23 cellular contexts compared by ENCODE assay signal in the genomic region with DNA sequence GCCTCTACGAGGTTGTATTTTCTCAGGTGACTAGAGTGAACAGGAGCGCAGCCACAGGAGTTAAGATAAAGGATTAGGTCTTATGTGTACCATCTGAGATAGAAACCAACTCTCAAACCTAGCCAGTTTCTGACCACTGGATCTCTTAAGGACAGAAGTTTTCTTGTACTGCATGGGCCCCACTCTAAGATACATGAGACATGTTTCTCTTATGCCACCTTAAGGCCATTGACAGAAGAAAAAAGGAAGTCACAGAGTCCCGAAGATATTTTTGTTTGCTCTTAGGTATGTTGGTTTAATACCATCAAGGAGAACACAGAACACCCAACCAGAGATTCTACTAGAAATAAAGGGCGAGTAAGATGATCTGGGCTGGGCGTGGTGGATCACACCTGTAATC.
DNase-seq lines count a peak whose midpoint lies in the region; ATAC-seq and TF ChIP-seq lines count a peak whose summit lies in the region.
"Had no signal": no experiment of that assay in that cellular context is flagged by ENCODE, and none has a peak within 500 bp of the region (broad histone marks: within the 10 kb centered on the region; RNA-seq: fewer than 3 reads in every experiment).

No MANE protein-coding gene starts in this region.

- H3K4me3 ChIP-seq in DOHH2 (ENCODE audit: low read length) (0 out of 2 replicates have a peak overlapping the region, but pooled peaks have one; percentile 11), HEK293 (ENCODE audit: low read depth, low read length) (no peak overlapping the region), OCI-LY3 (ENCODE audit: low read length) (no peak overlapping the region)
- H3K4me3 ChIP-seq: mucosa of descending colon had no signal

- peaks cover 8% of the 10 kb centered on the region for H3K36me3 Mint-ChIP-seq in memory B cell
- no peaks in the 10 kb centered on the region for H3K36me3 Mint-ChIP-seq in activated naive CD4-positive, alpha-beta T cell treated with anti-CD3 and anti-CD28 coated beads, Interleukin-2, amount 10 ng/mL, durations not matched to agents 7 days and 5 days

- CTCF ChIA-PET in HEK293 (lab: Yijun Ruan, JAX): no interaction called here
- CTCF ChIA-PET in activated naive CD4-positive, alpha-beta T cell treated with anti-CD3 and anti-CD28 coated beads, Interleukin-2, amount 10 ng/mL, durations not matched to agents 7 days and 5 days (lab: Charles Lee): interaction anchor here (1.2 kb wide), 1 partner anchor 206 kb away, joined by 3 read pairs; no protein-coding TSS in a partner anchor

- H3K4me3 Mint-ChIP-seq in memory B cell: no peak overlapping the region
- no peak overlapping the region for H3K4me3 Mint-ChIP-seq in activated naive CD4-positive, alpha-beta T cell treated with anti-CD3 and anti-CD28 coated beads, Interleukin-2, amount 10 ng/mL, durations not matched to agents 7 days and 5 days
- H3K4me3 Mint-ChIP-seq: neural crest cell had no signal

- no peak overlapping the region for H3K9ac ChIP-seq in OCI-LY3 (ENCODE audit: low read length)

- no peaks in the 10 kb centered on the region for H3K9me2 ChIP-seq in DOHH2 (replicated peaks; ENCODE audit: control insufficient read depth, low read length)

- TF ChIP-seq CTCF in DOHH2 (IDR thresholded peaks at IDR 0.05; ENCODE audit: low read depth, low read length, poor library complexity, severe bottlenecking) (peak; percentile 57), HEK293 (tag by site-specific recombination; IDR thresholded peaks at IDR 0.05) (no peak), OCI-LY3 (IDR thresholded peaks at IDR 0.05; ENCODE audit: low read depth, low read length) (peak; percentile 53)

- H3K27ac ChIP-seq in DOHH2 (ENCODE audit: low read depth, low read length) (peak overlapping the region; percentile 30; the same call in 1 of the 2 replicates), HEK293 (ENCODE audit: extremely low read depth, low read depth, low read length) (no peak overlapping the region), OCI-LY3 (ENCODE audit: low read length) (no peak overlapping the region)
- H3K27ac ChIP-seq: C4-2B, foreskin keratinocyte, VCaP had no signal

- POLR2A ChIA-PET in HEK293 (lab: Yijun Ruan, JAX): no interaction called here

- H3K9me3 ChIP-seq in DOHH2 (ENCODE audit: control insufficient read depth, insufficient read depth, low read length): no peaks in the 10 kb centered on the region
- no peaks in the 10 kb centered on the region for H3K9me3 ChIP-seq in HEK293 (ENCODE audit: control insufficient read depth, insufficient read depth, low read depth, low read length)
- no peaks in the 10 kb centered on the region for H3K9me3 ChIP-seq in OCI-LY3 (ENCODE audit: insufficient read depth, low read length)
- H3K9me3 ChIP-seq: mucosa of descending colon had no signal

- no peaks in the 10 kb centered on the region for H3K79me2 ChIP-seq in DOHH2 (ENCODE audit: control insufficient read depth, low read length)
- H3K79me2 ChIP-seq in OCI-LY3 (ENCODE audit: low read length): no peaks in the 10 kb centered on the region

- H3F3A ChIP-seq in DOHH2 (ENCODE audit: control insufficient read depth, insufficient read depth): peaks cover 11% of the 10 kb centered on the region; the same call in 1 of the 2 replicates

- ATAC-seq in memory B cell (ENCODE audit: low read depth) (peak; percentile 36), GM21717 (IDR thresholded peaks at IDR 0.05; ENCODE audit: unreplicated experiment) (no peak)
- ATAC-seq: foreskin keratinocyte, HepG2, mucosa of descending colon, Right ventricle myocardium inferior had no signal

- DNase-seq in memory B cell (ENCODE audit: low spot score in 2 of 2) (no peak), SW 1271 (lab: John Stamatoyannopoulos, UW) (no peak), DMS153 treated with DMSO at 0.1 percent for 48 hours (lab: John Stamatoyannopoulos, UW; ENCODE audit: unreplicated experiment) (no peak)
- no peak for DNase-seq in activated naive CD4-positive, alpha-beta T cell treated with anti-CD3 and anti-CD28 coated beads, Interleukin-2, amount 10 ng/mL, durations not matched to agents 7 days and 5 days
- DNase-seq: activated CD4-positive, alpha-beta T cell treated with anti-CD3 and anti-CD28 coated beads, Interleukin-2, amount 50 U/mL, for 1 hour; activated CD8-positive, alpha-beta memory T cell treated with anti-CD3 and anti-CD28 coated beads, Interleukin-2, amount 50 U/mL, for 48 hours; effector CD4-positive, alpha-beta T cell; foreskin keratinocyte; hippocampal formation; mucosa of descending colon; NCI-H146; NCI-H524 treated with DMSO at 0.1 percent for 48 hours; substantia nigra had no signal

- no peaks in the 10 kb centered on the region for H3K36me3 ChIP-seq in DOHH2 (ENCODE audit: control insufficient read depth, low read length)
- H3K36me3 ChIP-seq in HEK293 (ENCODE audit: control insufficient read depth in 2 of 2, insufficient read depth in 1 of 2, low read length in 2 of 2): no peaks in the 10 kb centered on the region
- no peaks in the 10 kb centered on the region for H3K36me3 ChIP-seq in OCI-LY3 (replicated peaks; ENCODE audit: low read depth, low read length)

- no peaks in the 10 kb centered on the region for H4K20me1 ChIP-seq in DOHH2 (ENCODE audit: control insufficient read depth, insufficient read depth, low read depth, low read length)
- H4K20me1 ChIP-seq in OCI-LY3 (ENCODE audit: insufficient read depth, low read length): no peaks in the 10 kb centered on the region

- H3K27ac Mint-ChIP-seq in memory B cell: peak overlapping the region; percentile 92
- no peak overlapping the region for H3K27ac Mint-ChIP-seq in activated naive CD4-positive, alpha-beta T cell treated with anti-CD3 and anti-CD28 coated beads, Interleukin-2, amount 10 ng/mL, durations not matched to agents 7 days and 5 days
- H3K27ac Mint-ChIP-seq: progenitor cell of endocrine pancreas had no signal

- H3K4me2 ChIP-seq in DOHH2 (ENCODE audit: low read length) (peak overlapping the region; percentile 46), OCI-LY3 (ENCODE audit: low read length) (no peak overlapping the region)

- H3K4me1 ChIP-seq in DOHH2 (ENCODE audit: control insufficient read depth, low read length) (peaks cover 35% of the 10 kb centered on the region), HEK293 (ENCODE audit: control insufficient read depth, insufficient read depth, low read length) (peaks cover 4% of the 10 kb centered on the region), OCI-LY3 (ENCODE audit: low read length) (0 out of 2 replicates have a peak, but pooled peaks cover 4% of the 10 kb centered on the region)

- peaks cover 26% of the 10 kb centered on the region for H3K4me1 Mint-ChIP-seq in memory B cell
- peaks cover 21% of the 10 kb centered on the region for H3K4me1 Mint-ChIP-seq in activated naive CD4-positive, alpha-beta T cell treated with anti-CD3 and anti-CD28 coated beads, Interleukin-2, amount 10 ng/mL, durations not matched to agents 7 days and 5 days

- peaks cover 4% of the 10 kb centered on the region for H3K9me3 Mint-ChIP-seq in memory B cell
- H3K9me3 Mint-ChIP-seq in activated naive CD4-positive, alpha-beta T cell treated with anti-CD3 and anti-CD28 coated beads, Interleukin-2, amount 10 ng/mL, durations not matched to agents 7 days and 5 days: peaks cover 2% of the 10 kb centered on the region

- H3K27me3 Mint-ChIP-seq in memory B cell: peaks cover 7% of the 10 kb centered on the region
- peaks cover 19% of the 10 kb centered on the region for H3K27me3 Mint-ChIP-seq in activated naive CD4-positive, alpha-beta T cell treated with anti-CD3 and anti-CD28 coated beads, Interleukin-2, amount 10 ng/mL, durations not matched to agents 7 days and 5 days

- H3K27me3 ChIP-seq in DOHH2 (ENCODE audit: control insufficient read depth, low read length): peaks cover 42% of the 10 kb centered on the region
- peaks cover 20% of the 10 kb centered on the region; the same call in 1 of the 2 replicates for H3K27me3 ChIP-seq in OCI-LY3 (ENCODE audit: low read depth, low read length)
- H3K27me3 ChIP-seq: foreskin keratinocyte had no signal

- H2AFZ ChIP-seq in OCI-LY3 (ENCODE audit: low read depth, low read length): no peak overlapping the region

TF ChIP-seq in HEK293, 187 proteins besides CTCF, POLR2A, EP300 and RAD21:
- TF ChIP-seq, protein P1, sequence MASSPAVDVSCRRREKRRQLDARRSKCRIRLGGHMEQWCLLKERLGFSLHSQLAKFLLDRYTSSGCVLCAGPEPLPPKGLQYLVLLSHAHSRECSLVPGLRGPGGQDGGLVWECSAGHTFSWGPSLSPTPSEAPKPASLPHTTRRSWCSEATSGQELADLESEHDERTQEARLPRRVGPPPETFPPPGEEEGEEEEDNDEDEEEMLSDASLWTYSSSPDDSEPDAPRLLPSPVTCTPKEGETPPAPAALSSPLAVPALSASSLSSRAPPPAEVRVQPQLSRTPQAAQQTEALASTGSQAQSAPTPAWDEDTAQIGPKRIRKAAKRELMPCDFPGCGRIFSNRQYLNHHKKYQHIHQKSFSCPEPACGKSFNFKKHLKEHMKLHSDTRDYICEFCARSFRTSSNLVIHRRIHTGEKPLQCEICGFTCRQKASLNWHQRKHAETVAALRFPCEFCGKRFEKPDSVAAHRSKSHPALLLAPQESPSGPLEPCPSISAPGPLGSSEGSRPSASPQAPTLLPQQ (tag by site-specific recombination; IDR thresholded peaks at IDR 0.05): 0 out of 2 replicates have a peak, but pooled peaks have one; percentile 23
- TF ChIP-seq ZNF366 (tag by site-specific recombination; conservative IDR thresholded peaks at IDR 0.05): no peak
